In the genomic region with DNA sequence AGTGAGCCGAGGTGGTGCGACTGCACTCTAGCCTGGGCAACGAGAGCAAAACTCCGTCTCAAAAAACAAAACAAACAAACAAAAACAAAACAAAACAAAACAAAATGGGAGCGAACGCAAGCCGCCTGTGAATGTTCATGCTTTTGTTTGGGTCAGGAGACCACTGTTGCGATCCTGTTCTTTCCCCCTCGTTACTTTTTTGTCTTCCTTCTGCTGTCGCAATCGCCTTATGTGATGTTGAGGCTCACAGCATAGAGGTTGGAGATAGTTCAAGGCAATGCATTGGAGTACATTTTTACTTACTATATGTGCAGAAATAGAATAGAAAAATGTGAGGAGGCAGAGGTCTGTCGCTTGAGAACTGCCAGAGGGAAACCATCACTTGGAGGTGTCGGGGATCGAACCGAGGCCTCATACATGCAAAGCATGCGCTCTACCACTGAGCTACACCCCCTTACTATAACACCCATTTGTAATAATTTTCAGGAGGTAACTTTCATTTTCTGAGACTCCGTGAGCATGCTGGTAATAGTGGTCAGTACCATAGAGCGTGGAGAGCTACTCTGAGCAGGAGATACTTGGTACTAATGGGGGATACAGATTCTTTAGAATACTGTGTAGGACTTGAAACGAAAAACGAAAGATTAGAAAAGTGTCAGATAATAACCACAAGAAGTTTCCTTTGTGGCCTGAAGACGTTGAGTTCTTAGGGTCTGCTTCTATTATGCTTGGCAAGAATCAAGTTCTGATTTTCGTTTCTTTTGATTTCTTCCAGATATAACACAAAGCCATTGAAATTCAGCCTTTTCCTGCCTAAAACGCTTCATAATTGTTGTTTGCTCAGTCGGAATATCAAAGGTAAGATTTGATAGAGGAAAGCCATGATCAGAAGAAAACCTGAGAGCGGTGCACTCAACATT, we compare ENCODE assay signal across 8 cellular contexts.
DNase-seq lines count a peak whose midpoint lies in the region; ATAC-seq, FAIRE-seq and TF ChIP-seq lines count a peak whose summit lies in the region.

No MANE protein-coding gene starts in this region.

- WGBS in pancreas, 2 donors = 26 to 27% methylated on average over 25 of the region's 25 CpGs
- 37 to 38% methylated on average over 25 of the region's 25 CpGs for WGBS in tibial nerve, 2 donors

- DNase-seq in DMS 273 treated with DMSO at 0.1 percent for 48 hours (lab: John Stamatoyannopoulos, UW) = peak; percentile 84
- peak; percentile 63 for DNase-seq in HFF-Myc (ENCODE audit: extremely low read depth, low read depth)
- peak; percentile 29 for DNase-seq in fibroblast of peridontal ligament (ENCODE audit: extremely low read depth)
- DNase-seq in pancreas = no peak
- DNase-seq in central memory CD4-positive, alpha-beta T cell = no peak
- no peak for DNase-seq in tibial nerve (ENCODE audit: low spot score in 2 of 2)

- H3K4me3 ChIP-seq in HFF-Myc (replicated peaks; ENCODE audit: low read depth, low read length) (0 out of 2 replicates have a peak overlapping the region, but pooled peaks have one; percentile 4), pancreas (no peak overlapping the region), tibial nerve (no peak overlapping the region)

- ATAC-seq in pancreas = no peak
- no peak for ATAC-seq in HG02840 (IDR thresholded peaks at IDR 0.05; ENCODE audit: low FRiP score, unreplicated experiment)

- intact Hi-C loops in pancreas (cut with DNase I) = no loop called here

- TF ChIP-seq EP300 in tibial nerve (IDR thresholded peaks at IDR 0.05) = no peak

- H3K4me1 ChIP-seq in pancreas (no peaks in the 10 kb centered on the region), tibial nerve (peaks cover 0 to under 1% (median 0%) of the 10 kb centered on the region in 4 donors)

- no peak for TF ChIP-seq POLR2A in tibial nerve (IDR thresholded peaks at IDR 0.05)

- FAIRE-seq in pancreas (lab: Jason Lieb, UNC) = no peak

- no peak overlapping the region for H3K27ac ChIP-seq in pancreas
- H3K27ac ChIP-seq in tibial nerve = no peak overlapping the region

- H3K27me3 ChIP-seq in pancreas (peaks cover 0 to 45% (median 23%) of the 10 kb centered on the region in 4 donors), tibial nerve (peaks cover 0 to 52% of the 10 kb centered on the region in 2 donors)

- H3K36me3 ChIP-seq in pancreas (no peaks in the 10 kb centered on the region), tibial nerve (no peaks in the 10 kb centered on the region)

- H3K9me3 ChIP-seq in pancreas = no peaks in the 10 kb centered on the region
- H3K9me3 ChIP-seq in tibial nerve = peaks cover 0 to 18% (median 0%) of the 10 kb centered on the region in 4 donors

- no peak for TF ChIP-seq CTCF in HFF-Myc (IDR thresholded peaks at IDR 0.05; ENCODE audit: low read depth, low read length, missing control alignments)
- TF ChIP-seq CTCF in pancreas (IDR thresholded peaks at IDR 0.05) = no peak
- no peak for TF ChIP-seq CTCF in tibial nerve (IDR thresholded peaks at IDR 0.05)

TF ChIP-seq in PFSK-1, 5 proteins besides CTCF, POLR2A, EP300 and RAD21:
- no peak for TF ChIP-seq POLR2AphosphoS5 (IDR thresholded peaks at IDR 0.05; ENCODE audit: low read depth, low read length)
- peak; percentile 47; the same call in 1 of the 2 replicates for TF ChIP-seq SIN3A (IDR thresholded peaks at IDR 0.05; ENCODE audit: borderline replicate concordance, insufficient read depth, low read length)
- TF ChIP-seq, protein P1, sequence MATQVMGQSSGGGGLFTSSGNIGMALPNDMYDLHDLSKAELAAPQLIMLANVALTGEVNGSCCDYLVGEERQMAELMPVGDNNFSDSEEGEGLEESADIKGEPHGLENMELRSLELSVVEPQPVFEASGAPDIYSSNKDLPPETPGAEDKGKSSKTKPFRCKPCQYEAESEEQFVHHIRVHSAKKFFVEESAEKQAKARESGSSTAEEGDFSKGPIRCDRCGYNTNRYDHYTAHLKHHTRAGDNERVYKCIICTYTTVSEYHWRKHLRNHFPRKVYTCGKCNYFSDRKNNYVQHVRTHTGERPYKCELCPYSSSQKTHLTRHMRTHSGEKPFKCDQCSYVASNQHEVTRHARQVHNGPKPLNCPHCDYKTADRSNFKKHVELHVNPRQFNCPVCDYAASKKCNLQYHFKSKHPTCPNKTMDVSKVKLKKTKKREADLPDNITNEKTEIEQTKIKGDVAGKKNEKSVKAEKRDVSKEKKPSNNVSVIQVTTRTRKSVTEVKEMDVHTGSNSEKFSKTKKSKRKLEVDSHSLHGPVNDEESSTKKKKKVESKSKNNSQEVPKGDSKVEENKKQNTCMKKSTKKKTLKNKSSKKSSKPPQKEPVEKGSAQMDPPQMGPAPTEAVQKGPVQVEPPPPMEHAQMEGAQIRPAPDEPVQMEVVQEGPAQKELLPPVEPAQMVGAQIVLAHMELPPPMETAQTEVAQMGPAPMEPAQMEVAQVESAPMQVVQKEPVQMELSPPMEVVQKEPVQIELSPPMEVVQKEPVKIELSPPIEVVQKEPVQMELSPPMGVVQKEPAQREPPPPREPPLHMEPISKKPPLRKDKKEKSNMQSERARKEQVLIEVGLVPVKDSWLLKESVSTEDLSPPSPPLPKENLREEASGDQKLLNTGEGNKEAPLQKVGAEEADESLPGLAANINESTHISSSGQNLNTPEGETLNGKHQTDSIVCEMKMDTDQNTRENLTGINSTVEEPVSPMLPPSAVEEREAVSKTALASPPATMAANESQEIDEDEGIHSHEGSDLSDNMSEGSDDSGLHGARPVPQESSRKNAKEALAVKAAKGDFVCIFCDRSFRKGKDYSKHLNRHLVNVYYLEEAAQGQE (IDR thresholded peaks at IDR 0.05; ENCODE audit: insufficient read depth in 1 of 2, low read depth in 2 of 2, low read length in 2 of 2) = peak; percentile 66 to 89; a peak in 3 of 4 replicates

Comparison
In these comparisons a context has a peak if more than half of its experiments do, and no peak if none do; other contexts are left out.
1. DNase-seq: peak in DMS 273 treated with DMSO at 0.1 percent for 48 hours (single experiment), HFF-Myc (single experiment) and fibroblast of peridontal ligament (single experiment); none in pancreas (0 of 6), central memory CD4-positive, alpha-beta T cell (single experiment) and tibial nerve (0 of 2).